In the genomic region with DNA sequence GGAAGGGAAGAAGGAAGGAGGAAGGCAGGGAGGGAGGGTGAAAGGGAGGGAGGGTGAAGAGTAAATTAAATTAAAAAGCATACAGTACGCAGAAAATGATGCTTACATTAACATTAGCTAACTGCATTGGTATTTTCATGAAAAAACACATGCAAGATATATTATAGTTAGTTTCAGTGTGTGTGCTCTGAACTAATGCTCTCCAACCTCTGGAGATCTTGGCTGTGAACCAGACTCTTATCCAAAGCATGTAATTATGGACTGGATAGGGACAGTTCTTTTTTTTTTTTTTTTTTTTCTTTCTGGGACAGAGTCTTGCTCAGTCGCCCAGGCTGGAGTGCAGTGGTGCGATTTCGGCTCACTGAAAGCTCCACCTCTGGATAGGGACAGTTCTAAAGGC, we compare ENCODE assay signal across 29 cellular contexts.
DNase-seq lines count a peak whose midpoint lies in the region; ATAC-seq, FAIRE-seq and TF ChIP-seq lines count a peak whose summit lies in the region.
"Had no signal": no experiment of that assay in that cellular context is flagged by ENCODE, and none has a peak within 500 bp of the region (broad histone marks: within the 10 kb centered on the region; RNA-seq: fewer than 3 reads in every experiment).

No MANE protein-coding gene starts in this region.

- intact Hi-C loops in left ventricle myocardium superior (cut with micrococcal nuclease): no loop called here
- intact Hi-C loops in cardiac septum (cut with DNase I): loop anchor here (10.0 kb wide), 1 partner anchor 359 kb away; no protein-coding TSS in a partner anchor
- intact Hi-C loops in PC-3 (cut with micrococcal nuclease): no loop called here

- TF ChIP-seq CTCF in brain microvascular endothelial cell (IDR thresholded peaks at IDR 0.05; ENCODE audit: low read depth, low read length, missing control alignments) (no peak), PC-3 (conservative IDR thresholded peaks at IDR 0.05; ENCODE audit: low read depth, low read length) (no peak)

- POLR2A ChIA-PET in PC-3 (lab: Charles Lee; ENCODE audit: unreplicated experiment): no interaction called here

- H3F3A ChIP-seq in PC-3 (ENCODE audit: low read length, unreplicated experiment): no peaks in the 10 kb centered on the region

- H4K20me1 ChIP-seq in PC-3 (ENCODE audit: low read length): no peaks in the 10 kb centered on the region

- peak; percentile 57 for ATAC-seq in left ventricle myocardium superior
- no peak for ATAC-seq in PC-3
- ATAC-seq: mucosa of descending colon; natural killer cell treated with Interleukin-12 subunit alpha and Interleukin-12 subunit beta and Interleukin-15 and Interleukin-18, amount 100 ng/mL, for 72 hours; Panc1 had no signal

- H3K9me3 ChIP-seq in PC-3 (ENCODE audit: low read length): no peaks in the 10 kb centered on the region
- H3K9me3 ChIP-seq: esophagus squamous epithelium, mucosa of descending colon, ovary, SJCRH30, transverse colon had no signal

- FAIRE-seq in RCC 7860 (lab: Jason Lieb, UNC): no peak
- FAIRE-seq: GM19239, H54, islet of Langerhans had no signal

- H3K4me3 ChIP-seq in brain microvascular endothelial cell (ENCODE audit: low read depth, low read length) (no peak overlapping the region), PC-3 (ENCODE audit: low read length) (no peak overlapping the region)
- H3K4me3 ChIP-seq: cardiac muscle cell, esophagus squamous epithelium, mucosa of descending colon, ovary, SJCRH30, transverse colon had no signal

- H3K36me3 ChIP-seq in brain microvascular endothelial cell (replicated peaks): peaks cover 2% of the 10 kb centered on the region
- H3K36me3 ChIP-seq in PC-3 (ENCODE audit: low read depth, low read length): no peaks in the 10 kb centered on the region
- H3K36me3 ChIP-seq: cardiac muscle cell, esophagus squamous epithelium, ovary, SJCRH30, transverse colon had no signal

- CTCF ChIA-PET in PC-3 (lab: Charles Lee): no interaction called here

- no peak overlapping the region for H3K4me2 ChIP-seq in PC-3 (ENCODE audit: low read length)

- H3K27me3 ChIP-seq in brain microvascular endothelial cell (replicated peaks) (no peaks in the 10 kb centered on the region), PC-3 (ENCODE audit: low read length) (no peaks in the 10 kb centered on the region)
- H3K27me3 ChIP-seq: cardiac muscle cell, ovary, SJCRH30, transverse colon had no signal

- in situ Hi-C loops in brain microvascular endothelial cell (cut with HindIII; ENCODE audit: low pct_ligation_motif_present, low sequenced_read_pairs): no loop called here

- H3K27ac ChIP-seq in brain microvascular endothelial cell (peak overlapping the region; percentile 4), PC-3 (ENCODE audit: low read length) (no peak overlapping the region)
- H3K27ac ChIP-seq: esophagus squamous epithelium, ovary, SJCRH30, transverse colon had no signal

- 0 out of 2 replicates have a peak, but pooled peaks cover 8% of the 10 kb centered on the region for H3K4me1 ChIP-seq in PC-3 (ENCODE audit: insufficient read depth, low read length)
- H3K4me1 ChIP-seq: transverse colon had no signal

- no peak overlapping the region for H2AFZ ChIP-seq in PC-3 (ENCODE audit: low read length)

- no peaks in the 10 kb centered on the region for H3K79me2 ChIP-seq in PC-3 (ENCODE audit: low read length)

- no peaks in the 10 kb centered on the region for H3K9me2 ChIP-seq in PC-3 (replicated peaks; ENCODE audit: low read length)

- BruUV-seq in PC-3 (replicated peaks; lab: Mats Ljungman, UMichigan): no TSS peak

- no peak for DNase-seq in left ventricle myocardium superior
- DNase-seq in cardiac septum (ENCODE audit: low spot score): no peak
- DNase-seq in brain microvascular endothelial cell: peak; percentile 74
- DNase-seq in left kidney (ENCODE audit: low read depth, low spot score): peak; percentile 72
- no peak for DNase-seq in RCC 7860 (ENCODE audit: low spot score)
- DNase-seq in DMS 273 treated with DMSO at 0.1 percent for 48 hours (lab: John Stamatoyannopoulos, UW): no peak
- no peak for DNase-seq in SW 1271 (lab: John Stamatoyannopoulos, UW)
- DNase-seq in PC-3: no peak
- DNase-seq: activated CD4-positive, CD25-positive, alpha-beta regulatory T cell; activated naive CD4-positive, alpha-beta T cell treated with anti-CD3 and anti-CD28 coated beads, Interleukin-2, amount 50 U/mL, for 16 hours; anterior cingulate cortex; DMS53; esophagus squamous epithelium; GDM1; mucosa of descending colon; NCI-H1092 treated with DMSO at 0.1 percent for 48 hours; NCI-H2029; ovary; retina; stimulated activated CD4-positive, alpha-beta T cell treated with anti-CD3 and anti-CD28 coated beads, Interleukin-2, amount 100 ng/mL, for 24 hours; T-helper 1 cell; transverse colon had no signal

- H3K9ac ChIP-seq in PC-3 (ENCODE audit: low read length): no peak overlapping the region

Comparison
In these comparisons a context has a peak if more than half of its experiments do, and no peak if none do; other contexts are left out.
1. DNase-seq: peak in brain microvascular endothelial cell (single experiment) and left kidney (single experiment); none in left ventricle myocardium superior (single experiment), cardiac septum (single experiment), RCC 7860 (single experiment), DMS 273 treated with DMSO at 0.1 percent for 48 hours (single experiment), SW 1271 (0 of 2) and PC-3 (single experiment).